Comparison of ENCODE assay signal across 20 cellular contexts in genomic region chr3:149221783-149222517, GRCh38. TPM values are rescaled to one million over a fixed set of nuclear protein-coding genes. Genes with fewer than 3 reads are reported as not detected.
DNase-seq lines count a peak whose midpoint lies in the region; ATAC-seq and TF ChIP-seq lines count a peak whose summit lies in the region.
"Had no signal": no experiment of that assay in that cellular context is flagged by ENCODE, and none has a peak within 500 bp of the region (broad histone marks: within the 10 kb centered on the region; RNA-seq: fewer than 3 reads in every experiment).

Gene CP (minus strand): TSS chr3:149221829. CDS start chr3:149221792, 37 bp downstream.

- POLR2A ChIA-PET in HEK293T (lab: Yijun Ruan, JAX) = no interaction called here

- TF ChIP-seq RAD21 in liver (IDR thresholded peaks at IDR 0.05) = peak; percentile 41 to 43

- H3K36me3 ChIP-seq in liver (ENCODE audit: control insufficient read depth in 4 of 4, insufficient read depth in 3 of 4, low read depth in 1 of 4, low read length in 3 of 4) (peaks cover 0 to 2% (median 0%) of the 10 kb centered on the region in 4 donors), smooth muscle cell (ENCODE audit: low read depth) (no peaks in the 10 kb centered on the region), esophagus squamous epithelium (no peaks in the 10 kb centered on the region)
- H3K36me3 ChIP-seq: heart right ventricle, SJCRH30, stomach, WERI-Rb-1 had no signal

- intact Hi-C loops in esophagus squamous epithelium (cut with DNase I) = no loop called here

- WGBS in liver = 20% methylated on average over 3 of the region's 3 CpGs
- 52% methylated on average over 3 of the region's 3 CpGs for WGBS in smooth muscle cell (ENCODE audit: low lambda C conversion rate)
- 41 to 49% methylated on average over 3 of the region's 3 CpGs for WGBS in esophagus squamous epithelium, 2 donors

- no peak for TF ChIP-seq POLR2A in esophagus squamous epithelium (IDR thresholded peaks at IDR 0.05)

- H3K27ac Mint-ChIP-seq in activated naive CD4-positive, alpha-beta T cell treated with anti-CD3 and anti-CD28 coated beads, Interleukin-2, amount 50 U/mL, for 72 hours = no peak within 1 kb of the TSS

- H3K9me3 ChIP-seq in liver (ENCODE audit: control insufficient read depth in 4 of 4, low read length in 3 of 4) (no peaks in the 10 kb centered on the region), smooth muscle cell (replicated peaks; ENCODE audit: low read depth) (no peaks in the 10 kb centered on the region), esophagus squamous epithelium (no peaks in the 10 kb centered on the region)
- H3K9me3 ChIP-seq: heart right ventricle, SJCRH30, stomach had no signal

- H2AFZ ChIP-seq in smooth muscle cell (ENCODE audit: low read depth) = peak within 1 kb of the TSS; percentile 16

- H3K9ac ChIP-seq in liver (ENCODE audit: low read depth in 1 of 2, low read length in 2 of 2) (peak within 1 kb of the TSS; percentile 97 to 100), smooth muscle cell (ENCODE audit: low read depth) (no peak within 1 kb of the TSS)

- H3K4me1 ChIP-seq in liver (ENCODE audit: control insufficient read depth in 4 of 4, insufficient read depth in 4 of 4, low read length in 3 of 4) (peaks cover 0 to 25% (median 7%) of the 10 kb centered on the region in 4 donors), smooth muscle cell (ENCODE audit: low read depth) (peaks cover 14% of the 10 kb centered on the region), esophagus squamous epithelium (peaks cover 0 to 11% (median 3%) of the 10 kb centered on the region in 3 donors)

- peaks cover 6% of the 10 kb centered on the region for H3F3A ChIP-seq in smooth muscle cell (ENCODE audit: low read depth)

- H3K4me3 ChIP-seq in liver (ENCODE audit: low read depth in 1 of 3, low read length in 3 of 3) = peak within 1 kb of the TSS; percentile 69 to 89 (median 79)
- H3K4me3 ChIP-seq in smooth muscle cell = no peak within 1 kb of the TSS
- H3K4me3 ChIP-seq in esophagus squamous epithelium = peak within 1 kb of the TSS in 2 of 4 donors; percentile 0 to 42
- H3K4me3 ChIP-seq: SJCRH30 had no signal

- DNase-seq in HEK293T (ENCODE audit: extremely low spot score) (no peak), astrocyte of the hippocampus (ENCODE audit: low read depth, low spot score) (peak; percentile 80), smooth muscle cell (lab: John Stamatoyannopoulos, UW; ENCODE audit: unreplicated experiment) (no peak), omental fat pad (ENCODE audit: low spot score) (no peak), esophagus squamous epithelium (lab: John Stamatoyannopoulos, UW) (no peak)
- no peak for DNase-seq in activated naive CD4-positive, alpha-beta T cell treated with anti-CD3 and anti-CD28 coated beads, Interleukin-2, amount 50 U/mL, for 72 hours (ENCODE audit: low spot score in 2 of 2)
- DNase-seq: activated CD8-positive, alpha-beta memory T cell treated with anti-CD3 and anti-CD28 coated beads, Interleukin-2, amount 50 U/mL, for 4 hours; effector CD4-positive, alpha-beta T cell; GDM1; heart right ventricle; mesendoderm; NCI-H146; NCI-H524 treated with DMSO at 0.1 percent for 48 hours; SJCRH30; stomach; WERI-Rb-1 had no signal

- no peaks in the 10 kb centered on the region for H3K27me3 ChIP-seq in liver (ENCODE audit: control insufficient read depth in 4 of 4, insufficient read depth in 4 of 4, low read length in 3 of 4)
- H3K27me3 ChIP-seq in smooth muscle cell (ENCODE audit: low read depth) = no peaks in the 10 kb centered on the region
- H3K27me3 ChIP-seq in esophagus squamous epithelium = no peaks in the 10 kb centered on the region
- H3K27me3 ChIP-seq: heart right ventricle, SJCRH30, stomach had no signal

- CTCF ChIA-PET in HEK293T (lab: Yijun Ruan, JAX) = no interaction called here

- no peaks in the 10 kb centered on the region for H3K36me3 Mint-ChIP-seq in activated naive CD4-positive, alpha-beta T cell treated with anti-CD3 and anti-CD28 coated beads, Interleukin-2, amount 50 U/mL, for 72 hours
- H3K36me3 Mint-ChIP-seq: CD14-positive monocyte had no signal

- TF ChIP-seq CTCF in liver (IDR thresholded peaks at IDR 0.05; ENCODE audit: low read depth, low read length, missing input control) = no peak
- no peak for TF ChIP-seq CTCF in smooth muscle cell (IDR thresholded peaks at IDR 0.05; ENCODE audit: borderline replicate concordance, insufficient read depth, poor library complexity, severe bottlenecking)
- TF ChIP-seq CTCF in omental fat pad (IDR thresholded peaks at IDR 0.05) = no peak
- TF ChIP-seq CTCF in esophagus squamous epithelium (IDR thresholded peaks at IDR 0.05) = no peak

- no peak within 1 kb of the TSS for H3K4me2 ChIP-seq in smooth muscle cell

- no peaks in the 10 kb centered on the region for H3K9me3 Mint-ChIP-seq in activated naive CD4-positive, alpha-beta T cell treated with anti-CD3 and anti-CD28 coated beads, Interleukin-2, amount 50 U/mL, for 72 hours
- H3K9me3 Mint-ChIP-seq: CD14-positive monocyte had no signal

- no peaks in the 10 kb centered on the region for H3K79me2 ChIP-seq in smooth muscle cell (ENCODE audit: low read depth)

- no peaks in the 10 kb centered on the region for H4K20me1 ChIP-seq in smooth muscle cell (ENCODE audit: low read depth)

- H3K27ac ChIP-seq in liver (ENCODE audit: low read depth in 1 of 2, low read length in 2 of 2) (peak within 1 kb of the TSS; percentile 87 to 88), smooth muscle cell (ENCODE audit: low read depth) (no peak within 1 kb of the TSS), esophagus squamous epithelium (peak within 1 kb of the TSS in 1 of 4 donors; percentile 20)
- H3K27ac ChIP-seq: SJCRH30, WERI-Rb-1 had no signal

- ATAC-seq in omental fat pad (ENCODE audit: low FRiP score) (no peak), HG03025 (IDR thresholded peaks at IDR 0.05; ENCODE audit: low FRiP score, unreplicated experiment) (no peak)
- ATAC-seq in activated naive CD4-positive, alpha-beta T cell treated with anti-CD3 and anti-CD28 coated beads, Interleukin-2, amount 50 U/mL, for 72 hours = no peak
- ATAC-seq: HCT116, heart right ventricle had no signal

TF ChIP-seq in HEK293T, 16 proteins besides CTCF, POLR2A, EP300 and RAD21:
- TF ChIP-seq CTBP1 (IDR thresholded peaks at IDR 0.05; ENCODE audit: borderline replicate concordance) (no peak), ZNF384 (IDR thresholded peaks at IDR 0.05) (no peak), PKNOX1 (IDR thresholded peaks at IDR 0.05) (peak; percentile 39; the same call in 1 of the 2 replicates)

TF ChIP-seq in liver, 16 proteins besides CTCF, POLR2A, EP300 and RAD21 (continues in another document):
- no peak for TF ChIP-seq ATF3 (IDR thresholded peaks at IDR 0.05)
- peak; percentile 83 for TF ChIP-seq FOXA1 (IDR thresholded peaks at IDR 0.05)
- TF ChIP-seq HNF4A (conservative IDR thresholded peaks at IDR 0.05) = peak; percentile 60 to 92
- TF ChIP-seq HNF4G (IDR thresholded peaks at IDR 0.05) = no peak
- TF ChIP-seq ZBTB33 (IDR thresholded peaks at IDR 0.05) = peak; percentile 90
- peak in 1 of 2 donors; percentile 63 for TF ChIP-seq GABPA (IDR thresholded peaks at IDR 0.05 in 1 of 2, conservative IDR thresholded peaks at IDR 0.05 in 1 of 2)
- peak; percentile 85 for TF ChIP-seq MAX (IDR thresholded peaks at IDR 0.05)
- TF ChIP-seq JUND (IDR thresholded peaks at IDR 0.05) = peak; percentile 34 to 81
- TF ChIP-seq YY1 (IDR thresholded peaks at IDR 0.05) = peak; percentile 70
- TF ChIP-seq SP1 (IDR thresholded peaks at IDR 0.05) = peak; percentile 87
- TF ChIP-seq FOXA2 (IDR thresholded peaks at IDR 0.05) = peak; percentile 93
- peak; percentile 98 for TF ChIP-seq TAF1 (conservative IDR thresholded peaks at IDR 0.05)

RNA-seq across cellular contexts. Expression of gene CP, which starts in this region (rescaled TPM):
- total RNA-seq in liver (1,000 to 10,000 TPM; 1,260 to 1,748 TPM), smooth muscle cell (2.5 and 2.6 TPM in 2 replicates), omental fat pad (10 to 100 TPM in 2 of 4 donors, 1 to 10 TPM in 1, under 1 TPM in 1; 0.95 to 24.3 (median 9.3) TPM), esophagus squamous epithelium (10 to 100 TPM in 2 of 4 donors, under 1 TPM in 1, not detected in 1; 0.97 to 17.9 (median 15.8) TPM)
- polyA plus RNA-seq in liver (1,000 to 10,000 TPM in 1 of 2 donors, 100 to 1,000 TPM in 1; 565 to 1,294 TPM), smooth muscle cell (0.67 TPM in 1 of 2 replicates, not detected in the other)
- not detected for total RNA-seq in activated naive CD4-positive, alpha-beta T cell treated with anti-CD3 and anti-CD28 coated beads, Interleukin-2, amount 50 U/mL, for 72 hours
- total RNA-seq: SJCRH30 had no signal
- polyA plus RNA-seq: CD14-positive monocyte had no signal

Comparison
In these comparisons a context has a peak if more than half of its experiments do, and no peak if none do; other contexts are left out.
1. RNA of gene CP (total RNA-seq): 1,260 to 1,748 TPM in liver; 0.97 to 17.9 TPM in esophagus squamous epithelium, 0.95 to 24.3 TPM in omental fat pad, 2.5 to 2.6 TPM in smooth muscle cell and not detected in activated naive CD4-positive, alpha-beta T cell treated with anti-CD3 and anti-CD28 coated beads, Interleukin-2, amount 50 U/mL, for 72 hours; every median in the first group is over 10 times any median in the second.
2. RNA of gene CP (polyA plus RNA-seq): 565 to 1,294 TPM in liver; 0.67 TPM in smooth muscle cell; every median in the first group is over 100 times any median in the second.